Comparison of ENCODE assay signal across 16 cellular contexts in the genomic region with DNA sequence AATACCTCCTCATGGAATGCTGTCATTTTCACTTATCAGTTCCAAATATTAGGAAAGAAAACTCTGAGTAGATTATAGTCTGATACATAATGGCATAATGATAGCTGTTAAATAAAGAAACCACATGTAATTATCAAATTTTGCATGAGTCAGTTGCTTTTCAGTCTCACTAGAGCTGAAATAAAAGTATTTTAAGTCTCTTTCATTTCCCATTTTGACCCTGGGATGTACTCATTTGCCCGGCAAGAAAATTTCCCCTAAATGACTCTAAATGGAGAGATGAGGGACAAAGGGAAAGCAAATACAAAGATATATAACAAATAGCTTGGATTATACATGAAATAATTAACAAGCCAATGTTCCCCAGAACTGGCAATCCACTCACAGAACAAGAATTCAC.
"Had no signal": no experiment of that assay in that cellular context is flagged by ENCODE, and none has a peak within 500 bp of the region (broad histone marks: within the 10 kb centered on the region; RNA-seq: fewer than 3 reads in every experiment).

No MANE protein-coding gene starts in this region.

- DNase-seq: activated CD4-positive, alpha-beta T cell treated with anti-CD3 and anti-CD28 coated beads, Interleukin-2, amount 50 U/mL, for 4 hours; activated effector memory CD4-positive, alpha-beta T cell treated with anti-CD3 and anti-CD28 coated beads, Interleukin-2, amount 50 U/mL, for 16 hours; activated T-cell treated with anti-CD3 and anti-CD28 coated beads, Interleukin-2, amount 50 U/mL, for 72 hours; erythroblast; foreskin melanocyte; kidney; spleen; stimulated activated CD4-positive, alpha-beta T cell treated with anti-CD3 and anti-CD28 coated beads, Interleukin-4, amount 100 ng/mL, for 4 hours; testis; WERI-Rb-1 had no signal

- H3K9me3 ChIP-seq: breast epithelium, testis had no signal

- H3K4me3 ChIP-seq: breast epithelium, coronary artery, lung, spleen, testis had no signal

- ATAC-seq: activated T-cell treated with anti-CD3 and anti-CD28 coated beads, Interleukin-2, amount 50 U/mL, for 72 hours; left lobe of liver; natural killer cell treated with Interleukin-12 subunit alpha and Interleukin-12 subunit beta and Interleukin-15 and Interleukin-18, amount 100 ng/mL, for 72 hours; stimulated activated memory B cell treated with anti-CD40 and anti-IgM and Interleukin-4, amounts not matched to agents 10 μg/mL and 1 μg/mL and 100 μg/mL, for 72 hours had no signal

- H3K27me3 ChIP-seq: breast epithelium, testis had no signal

- H3K4me1 ChIP-seq: breast epithelium, spleen, testis had no signal

- H3K27ac ChIP-seq: breast epithelium, coronary artery, spleen, testis, WERI-Rb-1 had no signal

- H3K36me3 ChIP-seq: breast epithelium, spleen, WERI-Rb-1 had no signal
